1 cellular context compared by ENCODE assay signal in genomic region chr19:1103691-1104451, GRCh38.
A peak's percentile ranks its signal among the peaks of the same experiment; 100 is the strongest.
TF ChIP-seq lines count a peak whose summit lies in the region.

Gene GPX4, plus strand, starts transcription at chr19:1103994. Its CDS starts 50 bp downstream, at chr19:1104044.

TF ChIP-seq in HepG2, 621 proteins besides CTCF, POLR2A, EP300 and RAD21 (continued from another document and continues in another):
- TF ChIP-seq ZBTB40 (IDR thresholded peaks at IDR 0.05) (no peak), ZBTB40 (CRISPR knock-in tag; IDR thresholded peaks at IDR 0.05) (peak; percentile 56; the same call in 1 of the 2 replicates), ZBTB25 (CRISPR knock-in tag; IDR thresholded peaks at IDR 0.05) (no peak; the same call in 1 of the 2 replicates), ZNF329 (CRISPR knock-in tag; IDR thresholded peaks at IDR 0.05; ENCODE audit: low read depth) (no peak), AFF4 (CRISPR knock-in tag; IDR thresholded peaks at IDR 0.05) (no peak), PRPF4 (IDR thresholded peaks at IDR 0.05; ENCODE audit: low read depth, low read length, poor library complexity, severe bottlenecking) (no peak), AKAP8 (CRISPR knock-in tag; IDR thresholded peaks at IDR 0.05) (no peak), E2F2 (CRISPR knock-in tag; IDR thresholded peaks at IDR 0.05; ENCODE audit: borderline replicate concordance) (no peak; the same call in 1 of the 2 replicates), ZNF234 (CRISPR knock-in tag; conservative IDR thresholded peaks at IDR 0.05) (no peak), EHMT2 (IDR thresholded peaks at IDR 0.05; ENCODE audit: borderline replicate concordance, low read depth, low read length) (no peak), HDAC2 (CRISPR knock-in tag; IDR thresholded peaks at IDR 0.05) (0 out of 2 replicates have a peak, but pooled peaks have one; percentile 14), HBP1 (CRISPR knock-in tag; IDR thresholded peaks at IDR 0.05; ENCODE audit: low read depth) (no peak), NFAT5 (CRISPR knock-in tag; IDR thresholded peaks at IDR 0.05) (no peak), ZNF558 (CRISPR knock-in tag; IDR thresholded peaks at IDR 0.05; ENCODE audit: borderline replicate concordance) (peak; percentile 45; the same call in 1 of the 2 replicates), CSRNP1 (CRISPR knock-in tag; IDR thresholded peaks at IDR 0.05) (peak; percentile 68), PATZ1 (CRISPR knock-in tag; IDR thresholded peaks at IDR 0.05) (no peak), IKZF4 (CRISPR knock-in tag; IDR thresholded peaks at IDR 0.05; ENCODE audit: borderline replicate concordance, low read depth, not compliant biosample characterization) (peak; percentile 75), KLF11 (CRISPR knock-in tag; IDR thresholded peaks at IDR 0.05) (no peak), ZBTB1 (CRISPR knock-in tag; IDR thresholded peaks at IDR 0.05; ENCODE audit: borderline replicate concordance) (no peak), PTBP1 (IDR thresholded peaks at IDR 0.05; ENCODE audit: low read depth, low read length, poor library complexity, severe bottlenecking) (no peak), ZNF335 (CRISPR knock-in tag; IDR thresholded peaks at IDR 0.05) (peak; percentile 95), MATR3 (CRISPR knock-in tag; IDR thresholded peaks at IDR 0.05) (no peak), ARNT2 (CRISPR knock-in tag; IDR thresholded peaks at IDR 0.05; ENCODE audit: low read depth) (peak; percentile 90)
